In genomic region chr15:96336045-96336642, GRCh38 we compare ENCODE assay signal across 10 cellular contexts. TPM values are rescaled to one million over a fixed set of nuclear protein-coding genes. Genes with fewer than 3 reads are reported as not detected.
DNase-seq lines count a peak whose midpoint lies in the region; ATAC-seq, FAIRE-seq and TF ChIP-seq lines count a peak whose summit lies in the region.
"Had no signal": no experiment of that assay in that cellular context is flagged by ENCODE, and none has a peak within 500 bp of the region (broad histone marks: within the 10 kb centered on the region; RNA-seq: fewer than 3 reads in every experiment).

No MANE protein-coding gene starts in this region.

- CTCF ChIA-PET in H1 (lab: Charles Lee; ENCODE audit: partially characterized antibody): interaction anchor here (1.6 to 2.8 kb wide), 5 partner anchors 7 to 1754 kb away, joined by 4 to 24 read pairs (median 7); no protein-coding TSS in a partner anchor
- CTCF ChIA-PET in CD4-positive, alpha-beta memory T cell (lab: Charles Lee; ENCODE audit: partially characterized antibody): no interaction called here

- no peak for TF ChIP-seq CTCF in H1 (IDR thresholded peaks at IDR 0.05; ENCODE audit: control extremely low read depth in 1 of 3, insufficient read depth in 1 of 3, low read depth in 1 of 3, low read length in 3 of 3)
- TF ChIP-seq CTCF in neural progenitor cell (IDR thresholded peaks at IDR 0.05): no peak

- H3K56ac ChIP-seq in H1 (replicated peaks; ENCODE audit: insufficient read length, low read depth, low read length): no peak overlapping the region

- no peak overlapping the region; the same call in 1 of the 2 replicates for H2BK12ac ChIP-seq in H1 (ENCODE audit: low read depth, low read length)

- ATAC-seq in activated CD4-positive, CD25-positive, alpha-beta regulatory T cell treated with anti-CD3 and anti-CD28 coated beads, Interleukin-2, amount 50 U/mL, for 24 hours: no peak
- no peak for ATAC-seq in HG02798 (IDR thresholded peaks at IDR 0.05; ENCODE audit: poor library complexity, unreplicated experiment)

- H2BK15ac ChIP-seq in H1 (ENCODE audit: low read length): no peak overlapping the region

- H3K4me3 ChIP-seq in ACC112 (ENCODE audit: low read depth, low read length) (peak overlapping the region; percentile 97), MG63 (peak overlapping the region; percentile 83), H1 (ENCODE audit: extremely low read depth in 1 of 4, insufficient read depth in 2 of 4, low read depth in 3 of 4, low read length in 4 of 4) (peak overlapping the region in 1 of 4 experiments; percentile 17; a peak in 1 of 8 replicates), neural progenitor cell (peak overlapping the region; percentile 92)
- H3K4me3 ChIP-seq in CD4-positive, alpha-beta memory T cell (ENCODE audit: low read length in 2 of 2): no peak overlapping the region

- no peak overlapping the region for H3K9ac ChIP-seq in H1 (replicated peaks in 1 of 4; ENCODE audit: extremely low read depth in 1 of 4, low read depth in 3 of 4, low read length in 3 of 4)
- H3K9ac ChIP-seq in neural progenitor cell: no peak overlapping the region

- H3K27me3 ChIP-seq in ACC112 (ENCODE audit: insufficient read depth, low read length) (no peaks in the 10 kb centered on the region), MG63 (no peaks in the 10 kb centered on the region), H1 (replicated peaks in 1 of 4; ENCODE audit: control insufficient read depth in 3 of 4, extremely low read depth in 1 of 4, insufficient read depth in 3 of 4, low read length in 3 of 4) (peaks cover 58 to 92% (median 80%) of the 10 kb centered on the region in 4 experiments), neural progenitor cell (peaks cover 37% of the 10 kb centered on the region)
- peaks cover 11% of the 10 kb centered on the region for H3K27me3 ChIP-seq in CD4-positive, alpha-beta memory T cell (ENCODE audit: insufficient read depth, low read length)

- no peak overlapping the region for H4K5ac ChIP-seq in H1 (ENCODE audit: insufficient read length, low read depth, low read length)

- H2BK5ac ChIP-seq in H1 (ENCODE audit: low read depth, low read length): 0 out of 2 replicates have a peak overlapping the region, but pooled peaks have one; percentile 10

- intact Hi-C loops in CD4-positive, alpha-beta memory T cell (cut with micrococcal nuclease): no loop called here
- intact Hi-C loops in activated T-helper 1 cell treated with anti-CD3 and anti-CD28 coated beads, Interleukin-12 subunit alpha, Interleukin-12 subunit beta, Interleukin-2, Interleukin-4 antibody, amounts not matched to agents 30 ng/mL and 10 ng/mL and 1 ng/mL, durations not matched to agents 14 hours and 24 hours and 36 hours (cut with micrococcal nuclease): no loop called here

- H2AK5ac ChIP-seq in H1 (ENCODE audit: low read depth, low read length): no peak overlapping the region

- H2AFZ ChIP-seq in ACC112 (ENCODE audit: low read length, unreplicated experiment): no peak overlapping the region
- H2AFZ ChIP-seq in H1 (ENCODE audit: low read length): no peak overlapping the region
- no peak overlapping the region for H2AFZ ChIP-seq in neural progenitor cell (replicated peaks)

- H3K14ac ChIP-seq in H1 (ENCODE audit: insufficient read length): no peak overlapping the region

- no peak overlapping the region for H4K91ac ChIP-seq in H1 (replicated peaks; ENCODE audit: insufficient read length, low read length)

- peak overlapping the region; percentile 80 for H3K27ac ChIP-seq in ACC112 (ENCODE audit: low read depth, low read length)
- H3K27ac ChIP-seq in H1 (ENCODE audit: low read depth, low read length): no peak overlapping the region
- peak overlapping the region; percentile 38 for H3K27ac ChIP-seq in neural progenitor cell
- no peak overlapping the region for H3K27ac ChIP-seq in CD4-positive, alpha-beta memory T cell (ENCODE audit: low read depth, low read length)

- H3K36me3 ChIP-seq in ACC112 (ENCODE audit: insufficient read depth, low read length) (peaks cover 62% of the 10 kb centered on the region), MG63 (peaks cover 64% of the 10 kb centered on the region), H1 (ENCODE audit: control insufficient read depth in 2 of 4, insufficient read depth in 4 of 4, low read length in 3 of 4) (peaks cover 0 to 3% (median 0%) of the 10 kb centered on the region in 4 experiments; a peak in 1 of 8 replicates), neural progenitor cell (peaks cover 21% of the 10 kb centered on the region)
- H3K36me3 ChIP-seq in CD4-positive, alpha-beta memory T cell (ENCODE audit: insufficient read depth, low read length): no peaks in the 10 kb centered on the region

- H3K79me1 ChIP-seq in H1 (ENCODE audit: low read depth, low read length): no peaks in the 10 kb centered on the region

- H3K4me3 Mint-ChIP-seq in neural progenitor cell: peak overlapping the region; percentile 96
- H3K4me3 Mint-ChIP-seq in CD4-positive, alpha-beta memory T cell: peak overlapping the region in 1 of 8 donors; percentile 41
- H3K4me3 Mint-ChIP-seq in activated T-helper 1 cell treated with anti-CD3 and anti-CD28 coated beads, Interleukin-12 subunit alpha, Interleukin-12 subunit beta, Interleukin-2, Interleukin-4 antibody, amounts not matched to agents 30 ng/mL and 10 ng/mL and 1 ng/mL, durations not matched to agents 14 hours and 24 hours and 36 hours: no peak overlapping the region

- H3K9me3 Mint-ChIP-seq in neural progenitor cell: peaks cover 4% of the 10 kb centered on the region
- H3K9me3 Mint-ChIP-seq in CD4-positive, alpha-beta memory T cell: peaks cover 0 to 34% (median 19%) of the 10 kb centered on the region in 8 donors
- H3K9me3 Mint-ChIP-seq in activated T-helper 1 cell treated with anti-CD3 and anti-CD28 coated beads, Interleukin-12 subunit alpha, Interleukin-12 subunit beta, Interleukin-2, Interleukin-4 antibody, amounts not matched to agents 30 ng/mL and 10 ng/mL and 1 ng/mL, durations not matched to agents 14 hours and 24 hours and 36 hours: no peaks in the 10 kb centered on the region

- FAIRE-seq in H1 (lab: Jason Lieb, UNC): no peak

- POLR2A ChIA-PET in H1 (lab: Charles Lee; ENCODE audit: partially characterized antibody): interaction anchor here (1.0 to 2.4 kb wide), 4 partner anchors 9 to 80 kb away, joined by 4 to 6 read pairs (median 4); no protein-coding TSS in a partner anchor
- POLR2A ChIA-PET in CD4-positive, alpha-beta memory T cell (lab: Charles Lee; ENCODE audit: partially characterized antibody): no interaction called here

- H3K4me2 ChIP-seq in H1 (ENCODE audit: insufficient read depth in 1 of 2, low read depth in 2 of 2, low read length in 2 of 2): peak overlapping the region; percentile 9 to 54; a peak in 3 of 4 replicates
- H3K4me2 ChIP-seq in neural progenitor cell: peak overlapping the region; percentile 98

- no peak for TF ChIP-seq RAD21 in H1 (IDR thresholded peaks at IDR 0.05 in 1 of 2, conservative IDR thresholded peaks at IDR 0.05 in 1 of 2; ENCODE audit: low read depth in 2 of 2, low read length in 2 of 2)

- H2BK20ac ChIP-seq in H1 (ENCODE audit: low read length): peak overlapping the region; percentile 16; the same call in 1 of the 2 replicates

- no peak for DNase-seq in MG63
- no peak for DNase-seq in H1 (ENCODE audit: low read depth in 1 of 2, low spot score in 2 of 2)
- DNase-seq in neural progenitor cell (ENCODE audit: low spot score): peak; percentile 14
- no peak for DNase-seq in CD4-positive, alpha-beta memory T cell
- DNase-seq in activated T-helper 1 cell treated with anti-CD3 and anti-CD28 coated beads, Interleukin-12 subunit alpha, Interleukin-12 subunit beta, Interleukin-2, Interleukin-4 antibody, amounts not matched to agents 30 ng/mL and 10 ng/mL and 1 ng/mL, durations not matched to agents 14 hours and 24 hours and 36 hours (ENCODE audit: low spot score): no peak
- DNase-seq: amygdala had no signal

- no peaks in the 10 kb centered on the region for H3K4me1 ChIP-seq in ACC112 (ENCODE audit: control insufficient read depth, insufficient read depth, low read length, unreplicated experiment)
- peaks cover 21 to 31% (median 26%) of the 10 kb centered on the region in 4 experiments for H3K4me1 ChIP-seq in H1 (replicated peaks in 1 of 4; ENCODE audit: control insufficient read depth in 3 of 4, insufficient read depth in 4 of 4, low read length in 3 of 4)
- H3K4me1 ChIP-seq in neural progenitor cell: peaks cover 36% of the 10 kb centered on the region
- H3K4me1 ChIP-seq in CD4-positive, alpha-beta memory T cell (ENCODE audit: insufficient read depth, low read length): peaks cover 9% of the 10 kb centered on the region

- H3K4me1 Mint-ChIP-seq in neural progenitor cell: peaks cover 42% of the 10 kb centered on the region
- peaks cover 2 to 16% (median 4%) of the 10 kb centered on the region in 4 donors for H3K4me1 Mint-ChIP-seq in CD4-positive, alpha-beta memory T cell
- H3K4me1 Mint-ChIP-seq in activated T-helper 1 cell treated with anti-CD3 and anti-CD28 coated beads, Interleukin-12 subunit alpha, Interleukin-12 subunit beta, Interleukin-2, Interleukin-4 antibody, amounts not matched to agents 30 ng/mL and 10 ng/mL and 1 ng/mL, durations not matched to agents 14 hours and 24 hours and 36 hours (ENCODE audit: low read depth): no peaks in the 10 kb centered on the region

- peak overlapping the region; percentile 88 for H3K27ac Mint-ChIP-seq in neural progenitor cell
- H3K27ac Mint-ChIP-seq in CD4-positive, alpha-beta memory T cell: no peak overlapping the region
- H3K27ac Mint-ChIP-seq in activated T-helper 1 cell treated with anti-CD3 and anti-CD28 coated beads, Interleukin-12 subunit alpha, Interleukin-12 subunit beta, Interleukin-2, Interleukin-4 antibody, amounts not matched to agents 30 ng/mL and 10 ng/mL and 1 ng/mL, durations not matched to agents 14 hours and 24 hours and 36 hours: no peak overlapping the region

- no peak for TF ChIP-seq EP300 in H1 (IDR thresholded peaks at IDR 0.05; ENCODE audit: borderline replicate concordance in 1 of 2, low read depth in 2 of 2, low read length in 2 of 2)

- no peak overlapping the region for H3K23ac ChIP-seq in H1 (ENCODE audit: insufficient read length)

- peaks cover 4% of the 10 kb centered on the region; the same call in 1 of the 2 replicates for H3K23me2 ChIP-seq in H1 (ENCODE audit: low read depth, low read length)

- no peak for TF ChIP-seq POLR2A in H1 (IDR thresholded peaks at IDR 0.05; ENCODE audit: control extremely low read depth in 1 of 2, low read depth in 2 of 2, low read length in 2 of 2)

- H3K9me3 ChIP-seq in MG63 (no peaks in the 10 kb centered on the region), H1 (ENCODE audit: insufficient read depth in 2 of 2, low read depth in 1 of 2, low read length in 1 of 2) (no peaks in the 10 kb centered on the region; a peak in 1 of 4 replicates), neural progenitor cell (ENCODE audit: low read depth) (no peaks in the 10 kb centered on the region)
- H3K9me3 ChIP-seq in CD4-positive, alpha-beta memory T cell (ENCODE audit: control insufficient read depth in 1 of 2, low read length in 2 of 2): no peaks in the 10 kb centered on the region

- H4K20me1 ChIP-seq in H1 (replicated peaks in 1 of 2; ENCODE audit: control insufficient read depth in 1 of 2, insufficient read depth in 2 of 2, low read length in 2 of 2) (peaks cover 0 to 19% of the 10 kb centered on the region in 2 experiments), neural progenitor cell (ENCODE audit: low read depth) (peaks cover 96% of the 10 kb centered on the region)

- H2BK120ac ChIP-seq in H1 (replicated peaks; ENCODE audit: low read depth, low read length): no peak overlapping the region

- peaks cover 78% of the 10 kb centered on the region for H3F3A ChIP-seq in neural progenitor cell (ENCODE audit: low read depth)

- H3K36me3 Mint-ChIP-seq in neural progenitor cell: peaks cover 66% of the 10 kb centered on the region
- H3K36me3 Mint-ChIP-seq in CD4-positive, alpha-beta memory T cell: peaks cover 0 to under 1% of the 10 kb centered on the region in 2 donors
- H3K36me3 Mint-ChIP-seq in activated T-helper 1 cell treated with anti-CD3 and anti-CD28 coated beads, Interleukin-12 subunit alpha, Interleukin-12 subunit beta, Interleukin-2, Interleukin-4 antibody, amounts not matched to agents 30 ng/mL and 10 ng/mL and 1 ng/mL, durations not matched to agents 14 hours and 24 hours and 36 hours (ENCODE audit: low read depth): peaks cover 3% of the 10 kb centered on the region

- H3K18ac ChIP-seq in H1 (ENCODE audit: extremely low read depth, low read length): no peak overlapping the region

- H3K4ac ChIP-seq in H1 (replicated peaks; ENCODE audit: insufficient read length, low read depth, low read length): no peak overlapping the region

- 11% methylated on average over 9 of the region's 9 CpGs; no CpG with 5 or more reads in 1 of the 2 experiments for WGBS in H1 (ENCODE audit: extremely low coverage in 1 of 2, insufficient coverage in 1 of 2, insufficient read length in 1 of 2, insufficient replicate concordance in 2 of 2, low coverage in 1 of 2, low lambda C conversion rate in 2 of 2, missing lambda C conversion rate in 1 of 2), 2 experiments

- H3K79me2 ChIP-seq in ACC112 (ENCODE audit: control insufficient read depth, insufficient read depth, low read length, unreplicated experiment): peaks cover 99% of the 10 kb centered on the region
- no peaks in the 10 kb centered on the region for H3K79me2 ChIP-seq in H1 (ENCODE audit: control insufficient read depth in 1 of 2, insufficient read depth in 2 of 2, low read length in 2 of 2)
- H3K79me2 ChIP-seq in neural progenitor cell (ENCODE audit: low read depth): peaks cover 100% of the 10 kb centered on the region

- H4K8ac ChIP-seq in H1 (ENCODE audit: extremely low read depth, insufficient read depth, low read length): no peak overlapping the region

- peaks cover 24% of the 10 kb centered on the region for H3K27me3 Mint-ChIP-seq in neural progenitor cell (ENCODE audit: insufficient read depth, low read depth)
- peaks cover 46 to 51% of the 10 kb centered on the region in 2 donors for H3K27me3 Mint-ChIP-seq in CD4-positive, alpha-beta memory T cell
- peaks cover 79% of the 10 kb centered on the region for H3K27me3 Mint-ChIP-seq in activated T-helper 1 cell treated with anti-CD3 and anti-CD28 coated beads, Interleukin-12 subunit alpha, Interleukin-12 subunit beta, Interleukin-2, Interleukin-4 antibody, amounts not matched to agents 30 ng/mL and 10 ng/mL and 1 ng/mL, durations not matched to agents 14 hours and 24 hours and 36 hours (ENCODE audit: insufficient read depth)

RNA-seq across cellular contexts. Expression of gene NR2F2, which starts 5.6 kb away (rescaled TPM):
- total RNA-seq in MG63 (2014; rRNA removed; shearing (Covaris generic); ENCODE audit: low replicate concordance): 1.3 and 1.9 TPM in 2 replicates
- not detected in 2 replicates for total RNA-seq in H1 (2021; fragmentation: NEBNext Ultra II Directional; extraction: Animal tissue kit (Norgen Biotek cat#: 25700))
- polyA plus RNA-seq in H1 (2011; rRNA removed): 0.03 and 0.14 TPM in 2 replicates
- 0.05 TPM for polyA plus RNA-seq in H1 (2011; cell fraction: cytosol; rRNA removed)
- 0.07 TPM for polyA plus RNA-seq in H1 (2011; cell fraction: nucleus; rRNA removed)
- 0.21 to 0.88 TPM (median 0.46 TPM) in 4 replicates for polyA plus RNA-seq in H1 (2012, experiment 1 of 2)
- polyA plus RNA-seq in H1 (2012, experiment 2 of 2): 0.10 TPM
- 0.04 TPM for polyA plus RNA-seq in H1 (2013, experiment 1 of 2)
- 0.04 TPM for polyA plus RNA-seq in H1 (2013, experiment 2 of 2)
- polyA minus RNA-seq in H1 (2011; rRNA and poly(A)+ RNA removed): 0.03 TPM in 1 of 2 replicates, not detected in the other
- polyA minus RNA-seq in H1 (2011; cell fraction: cytosol; rRNA and poly(A)+ RNA removed): 0.29 TPM
- polyA minus RNA-seq in H1 (2011; cell fraction: nucleus; rRNA and poly(A)+ RNA removed): not detected
- total RNA-seq in neural progenitor cell (ENCODE audit: low replicate concordance): 24.6 and 32.1 TPM in 2 replicates
- total RNA-seq in CD4-positive, alpha-beta memory T cell: not detected
- polyA plus RNA-seq in CD4-positive, alpha-beta memory T cell: not detected
- total RNA-seq in activated T-helper 1 cell treated with anti-CD3 and anti-CD28 coated beads, Interleukin-12 subunit alpha, Interleukin-12 subunit beta, Interleukin-2, Interleukin-4 antibody, amounts not matched to agents 30 ng/mL and 10 ng/mL and 1 ng/mL, durations not matched to agents 14 hours and 24 hours and 36 hours: not detected in 2 replicates
- total RNA-seq: T-helper 1 cell treated with Interleukin-12 subunit alpha and Interleukin-12 subunit beta and Interleukin-4 antibody, amounts not matched to agents 30 ng/mL and 1 ng/mL, for 36 hours had no signal

Comparison
In these comparisons a context has a peak if more than half of its experiments do, and no peak if none do; other contexts are left out.
1. H3K27ac ChIP-seq: peak in ACC112 (single experiment) and neural progenitor cell (single experiment); none in H1 (single experiment) and CD4-positive, alpha-beta memory T cell (single experiment).
2. H3K4me3 ChIP-seq: peak in ACC112 (single experiment), MG63 (single experiment) and neural progenitor cell (single experiment); none in CD4-positive, alpha-beta memory T cell (0 of 2).